Comparison of ENCODE assay signal across 9 cellular contexts in the genomic region with DNA sequence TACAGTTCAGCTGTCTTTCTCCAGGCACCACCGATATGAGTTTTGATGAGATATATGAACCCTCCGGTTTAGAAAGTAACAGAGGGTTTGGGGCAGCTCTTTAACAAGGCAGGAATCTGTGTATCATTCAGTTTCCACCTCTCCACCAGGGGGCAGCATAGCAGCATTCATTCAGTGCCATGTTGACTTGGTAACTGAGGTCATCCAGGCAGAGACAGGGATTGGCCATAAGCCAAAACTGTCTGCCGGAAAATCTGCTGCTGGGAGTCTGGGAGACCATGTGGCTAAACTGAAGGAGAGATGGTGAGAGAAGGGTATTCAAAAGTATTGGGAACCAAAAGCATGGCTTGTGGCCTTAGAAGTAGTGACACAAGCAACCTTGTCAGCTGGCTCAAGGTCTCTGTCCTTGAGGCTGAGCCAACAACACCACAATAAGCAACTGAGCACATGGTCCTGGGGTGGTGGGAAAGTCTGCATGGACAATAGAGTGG.
DNase-seq lines count a peak whose midpoint lies in the region; ATAC-seq, FAIRE-seq and TF ChIP-seq lines count a peak whose summit lies in the region.
"Had no signal": no experiment of that assay in that cellular context is flagged by ENCODE, and none has a peak within 500 bp of the region (broad histone marks: within the 10 kb centered on the region; RNA-seq: fewer than 3 reads in every experiment).

No MANE protein-coding gene starts in this region.

- H3K36me3 ChIP-seq in thoracic aorta = no peaks in the 10 kb centered on the region

- WGBS in lower leg skin, 2 donors = 33 to 35% methylated on average over 3 of the region's 3 CpGs

- in situ Hi-C loops in SK-MEL-5 (cut with HindIII; ENCODE audit: low pct_unique_long_range_greater_than_20kb, low sequenced_read_pairs) = no loop called here

- peaks cover 9 to 26% of the 10 kb centered on the region in 2 donors for H3K4me1 ChIP-seq in thoracic aorta (ENCODE audit: control insufficient read depth in 1 of 2, low read depth in 2 of 2)

- TF ChIP-seq CTCF in lower leg skin (IDR thresholded peaks at IDR 0.05) (peak in 1 of 3 donors; percentile 23), thoracic aorta (IDR thresholded peaks at IDR 0.05) (peak; percentile 50)

- H3K4me3 ChIP-seq in lower leg skin (ENCODE audit: low read depth, poor library complexity, severe bottlenecking) (no peak overlapping the region), thoracic aorta (no peak overlapping the region)

- TF ChIP-seq POLR2A in H54 (IDR thresholded peaks at IDR 0.05; ENCODE audit: low read depth, low read length) (no peak), lower leg skin (IDR thresholded peaks at IDR 0.05) (no peak)

- intact Hi-C loops in lower leg skin (cut with DNase I; ENCODE audit: low total_unique reads) = loop anchor here (10.0 kb wide), 2 partner anchors 117 to 337 kb away; no protein-coding TSS in a partner anchor

- ATAC-seq in thoracic aorta (ENCODE audit: insufficient number of reproducible peaks, low FRiP score, low read depth) = peak; percentile 22

- no peak overlapping the region for H3K27ac ChIP-seq in thoracic aorta

- H3K27me3 ChIP-seq in thoracic aorta (replicated peaks; ENCODE audit: insufficient read depth) = no peaks in the 10 kb centered on the region

- peak; percentile 6 for DNase-seq in GDM1 (lab: John Stamatoyannopoulos, UW)
- DNase-seq in H54 (ENCODE audit: insufficient read length, low spot score) = peak; percentile 59
- peak; percentile 77 for DNase-seq in NAMALWA (ENCODE audit: low spot score)
- peak; percentile 90 for DNase-seq in SK-MEL-5 (ENCODE audit: low read depth, low spot score)
- peak; percentile 79 for DNase-seq in dermis blood vessel endothelial cell
- peak; percentile 75 to 90 for DNase-seq in lower leg skin (ENCODE audit: low spot score in 2 of 2)
- peak; percentile 9 for DNase-seq in thoracic aorta (ENCODE audit: low spot score)
- no peak for DNase-seq in effector CD8-positive, alpha-beta T cell (lab: John Stamatoyannopoulos, UW)
- DNase-seq: stimulated activated naive B cell treated with anti-CD40 and anti-IgM and Interleukin-4, amounts not matched to agents 10 μg/mL and 1 μg/mL and 100 μg/mL, for 72 hours had no signal

- peak; percentile 66 for FAIRE-seq in H54 (lab: Jason Lieb, UNC)

- H3K9me3 ChIP-seq in thoracic aorta = no peaks in the 10 kb centered on the region
